Comparison of ENCODE assay signal across 34 cellular contexts in the genomic region with DNA sequence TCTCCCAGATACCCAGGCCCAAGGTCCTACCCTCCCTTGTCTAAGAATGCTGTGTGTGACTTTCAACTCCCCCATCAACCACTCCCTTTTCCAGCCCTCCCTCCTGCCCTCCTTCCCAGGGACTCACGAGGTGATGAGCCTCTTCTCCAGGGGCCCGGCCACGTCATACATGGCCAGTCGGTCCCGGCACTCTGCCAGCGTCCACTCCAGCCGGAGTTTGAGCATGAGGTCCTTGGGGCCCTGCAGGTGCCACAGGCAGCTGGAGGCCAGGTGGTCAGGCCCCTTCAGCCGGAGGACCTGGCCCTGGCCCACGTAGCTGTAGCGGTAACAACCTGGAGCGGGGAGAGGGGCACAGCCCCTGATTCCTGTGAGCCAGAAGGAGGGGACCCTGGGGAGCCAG. TPM values are rescaled to one million over a fixed set of nuclear protein-coding genes. Genes with fewer than 3 reads are reported as not detected.
DNase-seq lines count a peak whose midpoint lies in the region; ATAC-seq and TF ChIP-seq lines count a peak whose summit lies in the region.
"Had no signal": no experiment of that assay in that cellular context is flagged by ENCODE, and none has a peak within 500 bp of the region (broad histone marks: within the 10 kb centered on the region; RNA-seq: fewer than 3 reads in every experiment).

No MANE protein-coding gene starts in this region.

- DNase-seq in A172 (ENCODE audit: low spot score) (peak; percentile 16), EL (peak; percentile 28), SHP77 treated with DMSO at 0.1 percent for 48 hours (lab: John Stamatoyannopoulos, UW) (peak; percentile 59), left lung (peak; percentile 59 to 73), HCEC 1CT (no peak), GM19240 (ENCODE audit: insufficient read length, low spot score) (no peak)
- DNase-seq: activated CD4-positive, alpha-beta T cell treated with anti-CD3 and anti-CD28 coated beads, Interleukin-2, amount 10 ng/mL, durations not matched to agents 24 days and 14 days; activated gamma-delta T cell treated with Interleukin-2 at 50 U/mL for 16 hours; activated T-cell treated with anti-CD3 and anti-CD28 coated beads, Interleukin-2, amount 50 U/mL, for 1 hour; CD8-positive, alpha-beta memory T cell; DMS153; GDM1; islet precursor cell; naive thymus-derived CD8-positive, alpha-beta T cell; NCI-H1105; NCI-H187; NCI-H2171 treated with DMSO at 0.1 percent for 48 hours; NK-92 treated with Interleukin-12 subunit alpha and Interleukin-12 subunit beta, amount 100 ng/mL, for 24 hours; nucleus accumbens; PC-3; right lobe of liver; spleen; stomach; SW 1271; T-helper 9 cell; tibial artery had no signal

- no peaks in the 10 kb centered on the region for H3K9me3 ChIP-seq in left lung
- H3K9me3 ChIP-seq: ascending aorta, right lobe of liver, spleen, stomach, tibial artery had no signal

- TF ChIP-seq CTCF in left lung (IDR thresholded peaks at IDR 0.05) = no peak

- ATAC-seq in left lung = peak; percentile 39
- ATAC-seq in HG02623 (IDR thresholded peaks at IDR 0.05; ENCODE audit: unreplicated experiment) = no peak
- no peak for ATAC-seq in GM19395 (IDR thresholded peaks at IDR 0.05; ENCODE audit: unreplicated experiment)
- ATAC-seq: K562; naive thymus-derived CD8-positive, alpha-beta T cell; PC-3 had no signal

- no peaks in the 10 kb centered on the region for H3K4me1 ChIP-seq in left lung
- H3K4me1 ChIP-seq: ascending aorta, right lobe of liver, spleen, stomach, tibial artery had no signal

- peaks cover 0 to 52% of the 10 kb centered on the region in 2 donors for H3K27me3 ChIP-seq in left lung
- H3K27me3 ChIP-seq: ascending aorta, right lobe of liver had no signal

- H3K4me3 ChIP-seq in left lung = no peak overlapping the region
- H3K4me3 ChIP-seq: ascending aorta, K562, right lobe of liver, spleen, stomach, tibial artery had no signal

- intact Hi-C loops in left lung (cut with DNase I) = no loop called here

- no peaks in the 10 kb centered on the region for H3K36me3 ChIP-seq in left lung
- H3K36me3 ChIP-seq: ascending aorta, right lobe of liver, spleen, stomach, tibial artery had no signal

- H3K27ac ChIP-seq in left lung = no peak overlapping the region
- H3K27ac ChIP-seq: ascending aorta, right lobe of liver, spleen, stomach, tibial artery, VCaP had no signal

RNA-seq across cellular contexts. Expression of gene TMPRSS6, which starts 20.1 kb away (rescaled TPM):
- not detected in 2 replicates for total RNA-seq in A172 (2014; rRNA removed; shearing (Covaris generic))
- total RNA-seq in left lung = 1 to 10 TPM in 1 of 2 donors, not detected in 1; 1.5 TPM
- total RNA-seq: ascending aorta, endothelial cell of umbilical vein, fibroblast of lung, K562, Right ventricle myocardium inferior had no signal

RNA-seq across cellular contexts. Expression of gene KCTD17, which starts 37.9 kb away (rescaled TPM):
- total RNA-seq in A172 (2014; rRNA removed; shearing (Covaris generic)) = 20.5 and 21.3 TPM in 2 replicates
- total RNA-seq in left lung = 10 to 100 TPM; 20.5 to 22.2 TPM

Comparison
In these comparisons a context has a peak if more than half of its experiments do, and no peak if none do; other contexts are left out.
1. DNase-seq: peak in A172 (single experiment), EL (single experiment), SHP77 treated with DMSO at 0.1 percent for 48 hours (single experiment) and left lung (2 of 2); none in HCEC 1CT (single experiment) and GM19240 (single experiment).